1 cellular context compared by ENCODE assay signal in the genomic region with DNA sequence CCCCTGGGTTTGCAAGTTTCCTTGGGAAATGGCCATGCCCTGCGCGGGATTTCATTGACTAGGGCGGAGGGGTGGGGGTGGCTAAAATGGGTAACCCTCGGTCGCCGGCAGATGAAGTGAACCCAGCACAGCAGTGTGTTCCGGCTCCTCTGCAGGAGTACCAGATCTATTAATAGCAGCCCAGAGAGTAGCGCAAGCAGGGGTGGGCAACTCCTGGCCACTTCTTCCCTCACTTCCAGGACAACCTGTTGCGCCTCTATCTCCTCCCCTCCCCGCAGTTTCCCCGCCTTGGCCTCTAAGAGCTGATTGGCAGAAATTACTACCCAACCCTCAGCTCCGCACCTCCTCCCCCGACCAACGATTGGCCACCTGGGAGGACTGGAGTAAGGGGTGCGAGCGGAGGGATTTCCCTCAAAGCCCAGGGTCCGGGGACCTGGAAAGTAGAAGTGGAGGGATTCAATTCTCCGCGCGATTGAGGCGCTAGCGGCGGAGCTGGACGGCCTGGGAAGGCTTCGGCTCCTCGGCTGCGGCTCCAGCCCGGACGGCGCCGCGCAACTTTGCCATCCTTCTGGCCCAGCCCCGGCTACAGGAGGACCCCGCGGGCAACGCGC.
TF ChIP-seq lines count a peak whose summit lies in the region.

A gene with protein sequence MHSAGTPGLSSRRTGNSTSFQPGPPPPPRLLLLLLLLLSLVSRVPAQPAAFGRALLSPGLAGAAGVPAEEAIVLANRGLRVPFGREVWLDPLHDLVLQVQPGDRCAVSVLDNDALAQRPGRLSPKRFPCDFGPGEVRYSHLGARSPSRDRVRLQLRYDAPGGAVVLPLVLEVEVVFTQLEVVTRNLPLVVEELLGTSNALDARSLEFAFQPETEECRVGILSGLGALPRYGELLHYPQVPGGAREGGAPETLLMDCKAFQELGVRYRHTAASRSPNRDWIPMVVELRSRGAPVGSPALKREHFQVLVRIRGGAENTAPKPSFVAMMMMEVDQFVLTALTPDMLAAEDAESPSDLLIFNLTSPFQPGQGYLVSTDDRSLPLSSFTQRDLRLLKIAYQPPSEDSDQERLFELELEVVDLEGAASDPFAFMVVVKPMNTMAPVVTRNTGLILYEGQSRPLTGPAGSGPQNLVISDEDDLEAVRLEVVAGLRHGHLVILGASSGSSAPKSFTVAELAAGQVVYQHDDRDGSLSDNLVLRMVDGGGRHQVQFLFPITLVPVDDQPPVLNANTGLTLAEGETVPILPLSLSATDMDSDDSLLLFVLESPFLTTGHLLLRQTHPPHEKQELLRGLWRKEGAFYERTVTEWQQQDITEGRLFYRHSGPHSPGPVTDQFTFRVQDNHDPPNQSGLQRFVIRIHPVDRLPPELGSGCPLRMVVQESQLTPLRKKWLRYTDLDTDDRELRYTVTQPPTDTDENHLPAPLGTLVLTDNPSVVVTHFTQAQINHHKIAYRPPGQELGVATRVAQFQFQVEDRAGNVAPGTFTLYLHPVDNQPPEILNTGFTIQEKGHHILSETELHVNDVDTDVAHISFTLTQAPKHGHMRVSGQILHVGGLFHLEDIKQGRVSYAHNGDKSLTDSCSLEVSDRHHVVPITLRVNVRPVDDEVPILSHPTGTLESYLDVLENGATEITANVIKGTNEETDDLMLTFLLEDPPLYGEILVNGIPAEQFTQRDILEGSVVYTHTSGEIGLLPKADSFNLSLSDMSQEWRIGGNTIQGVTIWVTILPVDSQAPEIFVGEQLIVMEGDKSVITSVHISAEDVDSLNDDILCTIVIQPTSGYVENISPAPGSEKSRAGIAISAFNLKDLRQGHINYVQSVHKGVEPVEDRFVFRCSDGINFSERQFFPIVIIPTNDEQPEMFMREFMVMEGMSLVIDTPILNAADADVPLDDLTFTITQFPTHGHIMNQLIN (N-terminal part only) (plus strand): TSS at position 443 of the 611 bp plus-strand sequence. CDS start 268 bp downstream, outside the sequence.

TF ChIP-seq in H1, 55 proteins besides CTCF, POLR2A, EP300 and RAD21 (continued from another document):
- TF ChIP-seq, protein P1, sequence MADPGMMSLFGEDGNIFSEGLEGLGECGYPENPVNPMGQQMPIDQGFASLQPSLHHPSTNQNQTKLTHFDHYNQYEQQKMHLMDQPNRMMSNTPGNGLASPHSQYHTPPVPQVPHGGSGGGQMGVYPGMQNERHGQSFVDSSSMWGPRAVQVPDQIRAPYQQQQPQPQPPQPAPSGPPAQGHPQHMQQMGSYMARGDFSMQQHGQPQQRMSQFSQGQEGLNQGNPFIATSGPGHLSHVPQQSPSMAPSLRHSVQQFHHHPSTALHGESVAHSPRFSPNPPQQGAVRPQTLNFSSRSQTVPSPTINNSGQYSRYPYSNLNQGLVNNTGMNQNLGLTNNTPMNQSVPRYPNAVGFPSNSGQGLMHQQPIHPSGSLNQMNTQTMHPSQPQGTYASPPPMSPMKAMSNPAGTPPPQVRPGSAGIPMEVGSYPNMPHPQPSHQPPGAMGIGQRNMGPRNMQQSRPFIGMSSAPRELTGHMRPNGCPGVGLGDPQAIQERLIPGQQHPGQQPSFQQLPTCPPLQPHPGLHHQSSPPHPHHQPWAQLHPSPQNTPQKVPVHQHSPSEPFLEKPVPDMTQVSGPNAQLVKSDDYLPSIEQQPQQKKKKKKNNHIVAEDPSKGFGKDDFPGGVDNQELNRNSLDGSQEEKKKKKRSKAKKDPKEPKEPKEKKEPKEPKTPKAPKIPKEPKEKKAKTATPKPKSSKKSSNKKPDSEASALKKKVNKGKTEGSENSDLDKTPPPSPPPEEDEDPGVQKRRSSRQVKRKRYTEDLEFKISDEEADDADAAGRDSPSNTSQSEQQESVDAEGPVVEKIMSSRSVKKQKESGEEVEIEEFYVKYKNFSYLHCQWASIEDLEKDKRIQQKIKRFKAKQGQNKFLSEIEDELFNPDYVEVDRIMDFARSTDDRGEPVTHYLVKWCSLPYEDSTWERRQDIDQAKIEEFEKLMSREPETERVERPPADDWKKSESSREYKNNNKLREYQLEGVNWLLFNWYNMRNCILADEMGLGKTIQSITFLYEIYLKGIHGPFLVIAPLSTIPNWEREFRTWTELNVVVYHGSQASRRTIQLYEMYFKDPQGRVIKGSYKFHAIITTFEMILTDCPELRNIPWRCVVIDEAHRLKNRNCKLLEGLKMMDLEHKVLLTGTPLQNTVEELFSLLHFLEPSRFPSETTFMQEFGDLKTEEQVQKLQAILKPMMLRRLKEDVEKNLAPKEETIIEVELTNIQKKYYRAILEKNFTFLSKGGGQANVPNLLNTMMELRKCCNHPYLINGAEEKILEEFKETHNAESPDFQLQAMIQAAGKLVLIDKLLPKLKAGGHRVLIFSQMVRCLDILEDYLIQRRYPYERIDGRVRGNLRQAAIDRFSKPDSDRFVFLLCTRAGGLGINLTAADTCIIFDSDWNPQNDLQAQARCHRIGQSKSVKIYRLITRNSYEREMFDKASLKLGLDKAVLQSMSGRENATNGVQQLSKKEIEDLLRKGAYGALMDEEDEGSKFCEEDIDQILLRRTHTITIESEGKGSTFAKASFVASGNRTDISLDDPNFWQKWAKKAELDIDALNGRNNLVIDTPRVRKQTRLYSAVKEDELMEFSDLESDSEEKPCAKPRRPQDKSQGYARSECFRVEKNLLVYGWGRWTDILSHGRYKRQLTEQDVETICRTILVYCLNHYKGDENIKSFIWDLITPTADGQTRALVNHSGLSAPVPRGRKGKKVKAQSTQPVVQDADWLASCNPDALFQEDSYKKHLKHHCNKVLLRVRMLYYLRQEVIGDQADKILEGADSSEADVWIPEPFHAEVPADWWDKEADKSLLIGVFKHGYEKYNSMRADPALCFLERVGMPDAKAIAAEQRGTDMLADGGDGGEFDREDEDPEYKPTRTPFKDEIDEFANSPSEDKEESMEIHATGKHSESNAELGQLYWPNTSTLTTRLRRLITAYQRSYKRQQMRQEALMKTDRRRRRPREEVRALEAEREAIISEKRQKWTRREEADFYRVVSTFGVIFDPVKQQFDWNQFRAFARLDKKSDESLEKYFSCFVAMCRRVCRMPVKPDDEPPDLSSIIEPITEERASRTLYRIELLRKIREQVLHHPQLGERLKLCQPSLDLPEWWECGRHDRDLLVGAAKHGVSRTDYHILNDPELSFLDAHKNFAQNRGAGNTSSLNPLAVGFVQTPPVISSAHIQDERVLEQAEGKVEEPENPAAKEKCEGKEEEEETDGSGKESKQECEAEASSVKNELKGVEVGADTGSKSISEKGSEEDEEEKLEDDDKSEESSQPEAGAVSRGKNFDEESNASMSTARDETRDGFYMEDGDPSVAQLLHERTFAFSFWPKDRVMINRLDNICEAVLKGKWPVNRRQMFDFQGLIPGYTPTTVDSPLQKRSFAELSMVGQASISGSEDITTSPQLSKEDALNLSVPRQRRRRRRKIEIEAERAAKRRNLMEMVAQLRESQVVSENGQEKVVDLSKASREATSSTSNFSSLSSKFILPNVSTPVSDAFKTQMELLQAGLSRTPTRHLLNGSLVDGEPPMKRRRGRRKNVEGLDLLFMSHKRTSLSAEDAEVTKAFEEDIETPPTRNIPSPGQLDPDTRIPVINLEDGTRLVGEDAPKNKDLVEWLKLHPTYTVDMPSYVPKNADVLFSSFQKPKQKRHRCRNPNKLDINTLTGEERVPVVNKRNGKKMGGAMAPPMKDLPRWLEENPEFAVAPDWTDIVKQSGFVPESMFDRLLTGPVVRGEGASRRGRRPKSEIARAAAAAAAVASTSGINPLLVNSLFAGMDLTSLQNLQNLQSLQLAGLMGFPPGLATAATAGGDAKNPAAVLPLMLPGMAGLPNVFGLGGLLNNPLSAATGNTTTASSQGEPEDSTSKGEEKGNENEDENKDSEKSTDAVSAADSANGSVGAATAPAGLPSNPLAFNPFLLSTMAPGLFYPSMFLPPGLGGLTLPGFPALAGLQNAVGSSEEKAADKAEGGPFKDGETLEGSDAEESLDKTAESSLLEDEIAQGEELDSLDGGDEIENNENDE (IDR thresholded peaks at IDR 0.05; ENCODE audit: insufficient replicate concordance, low read length) = no peak
- TF ChIP-seq PHF8 (conservative IDR thresholded peaks at IDR 0.05; ENCODE audit: low read depth, low read length) (peak; percentile 75), KDM5A (IDR thresholded peaks at IDR 0.05; ENCODE audit: low read length) (no peak), YY1 (IDR thresholded peaks at IDR 0.05; ENCODE audit: low read depth, low read length) (no peak), CBX8 (IDR thresholded peaks at IDR 0.05; ENCODE audit: borderline replicate concordance, low read depth, low read length) (no peak), MAFK (IDR thresholded peaks at IDR 0.05; ENCODE audit: low read depth, low read length) (no peak), TBP (IDR thresholded peaks at IDR 0.05; ENCODE audit: low read depth, low read length) (peak; percentile 92)
- TF ChIP-seq, protein P2, sequence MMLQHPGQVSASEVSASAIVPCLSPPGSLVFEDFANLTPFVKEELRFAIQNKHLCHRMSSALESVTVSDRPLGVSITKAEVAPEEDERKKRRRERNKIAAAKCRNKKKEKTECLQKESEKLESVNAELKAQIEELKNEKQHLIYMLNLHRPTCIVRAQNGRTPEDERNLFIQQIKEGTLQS (IDR thresholded peaks at IDR 0.05; ENCODE audit: insufficient read depth, low read depth, low read length) = no peak
